Comparison of ENCODE assay signal across 1 cellular context in genomic region chr4:32697281-32697814, GRCh38.
TF ChIP-seq lines count a peak whose summit lies in the region.

No MANE protein-coding gene starts in this region.

TF ChIP-seq in H1, 55 proteins besides CTCF, POLR2A, EP300 and RAD21:
- no peak for TF ChIP-seq KDM4A (IDR thresholded peaks at IDR 0.05; ENCODE audit: low read depth, low read length, severe bottlenecking)
